ENCODE assay signal across 8 cellular contexts in genomic region chr17:36544049-36544319, GRCh38. TPM values are rescaled to one million over a fixed set of nuclear protein-coding genes. Genes with fewer than 3 reads are reported as not detected.
DNase-seq lines count a peak whose midpoint lies in the region; ATAC-seq, FAIRE-seq and TF ChIP-seq lines count a peak whose summit lies in the region.

No MANE protein-coding gene starts in this region.

- H3K4me1 Mint-ChIP-seq in activated CD4-positive, alpha-beta T cell treated with anti-CD3 and anti-CD28 coated beads for 36 hours: peaks cover 23% of the 10 kb centered on the region

- H3K4me3 ChIP-seq in HepG2 (replicated peaks in 1 of 3; ENCODE audit: insufficient read depth in 1 of 3, low read depth in 2 of 3, low read length in 3 of 3): peak overlapping the region; percentile 88 to 100 (median 93)
- H3K4me3 ChIP-seq in subcutaneous abdominal adipose tissue (ENCODE audit: low read depth in 1 of 5, low read length in 5 of 5): peak overlapping the region; percentile 72 to 97 (median 88)

- BruUV-seq in HepG2 (replicated peaks; lab: Mats Ljungman, UMichigan): no TSS peak

- H3K27ac Mint-ChIP-seq in activated CD4-positive, alpha-beta T cell treated with anti-CD3 and anti-CD28 coated beads for 36 hours: peak overlapping the region; percentile 97

- H3K9me3 ChIP-seq in HepG2 (ENCODE audit: low read length): no peaks in the 10 kb centered on the region
- H3K9me3 ChIP-seq in subcutaneous abdominal adipose tissue (ENCODE audit: control insufficient read depth in 5 of 5, low read length in 5 of 5): no peaks in the 10 kb centered on the region

- no peak for TF ChIP-seq RAD21 in HepG2 (CRISPR knock-in tag; IDR thresholded peaks at IDR 0.05)

- in situ Hi-C loops in HepG2 (cut with HindIII; ENCODE audit: extremely low pct_ligation_motif_present, low pct_unique_long_range_greater_than_20kb): no loop called here

- no peaks in the 10 kb centered on the region for H3K9me3 Mint-ChIP-seq in activated CD4-positive, alpha-beta T cell treated with anti-CD3 and anti-CD28 coated beads for 36 hours (ENCODE audit: low read depth)

- no peaks in the 10 kb centered on the region for H3K27me3 Mint-ChIP-seq in activated CD4-positive, alpha-beta T cell treated with anti-CD3 and anti-CD28 coated beads for 36 hours

- CTCF ChIA-PET in activated CD4-positive, alpha-beta T cell treated with anti-CD3 and anti-CD28 coated beads for 36 hours (lab: Charles Lee): interaction anchor here (0.9 to 3.0 kb wide), 3 partner anchors 8 to 58 kb away, joined by 5 to 15 read pairs (median 6); partner anchors contain the start of genes MRM1, MYO19 and PIGW
- CTCF ChIA-PET in HepG2 (lab: Yijun Ruan, JAX; ENCODE audit: low intra/inter-chr PET ratio, low total read pairs): no interaction called here

- H3K4me1 ChIP-seq in HepG2 (ENCODE audit: insufficient read depth, low read length) (peaks cover 33% of the 10 kb centered on the region), subcutaneous abdominal adipose tissue (ENCODE audit: control insufficient read depth in 5 of 5, insufficient read depth in 5 of 5, low read length in 5 of 5) (peaks cover 3 to 44% (median 39%) of the 10 kb centered on the region in 5 donors)

- H2AFZ ChIP-seq in HepG2 (ENCODE audit: low read length): no peak overlapping the region

- POLR2A ChIA-PET in activated CD4-positive, alpha-beta T cell treated with anti-CD3 and anti-CD28 coated beads for 36 hours (lab: Charles Lee): interaction anchor here (1.2 to 3.4 kb wide), 3 partner anchors 9 to 59 kb away, joined by 3 to 35 read pairs (median 5); partner anchors contain the start of genes MYO19 and PIGW
- POLR2A ChIA-PET in HepG2 (lab: Yijun Ruan, JAX): interaction anchor here (0.7 to 4.2 kb wide), 4 partner anchors 9 to 130 kb away, joined by 3 to 107 read pairs (median 48); partner anchors contain the start of genes DHRS11, MRM1, MYO19 and PIGW

- 3% methylated on average over 8 of the region's 11 CpGs for WGBS in HepG2 (ENCODE audit: low lambda C conversion rate)

- peaks cover 31% of the 10 kb centered on the region for H4K20me1 ChIP-seq in HepG2 (ENCODE audit: insufficient read depth, low read length)

- intact Hi-C loops in activated CD4-positive, alpha-beta T cell treated with anti-CD3 and anti-CD28 coated beads for 36 hours (cut with DNase I, micrococcal nuclease): loop anchor here (1.0 to 10.0 kb wide), 10 partner anchors 9 to 1169 kb away; partner anchors contain the start of genes DHRS11 (in 2 of the 2), AATF (in 1 of the 2), ACACA (in 1 of the 2) and AP2B1 (in 1 of the 2)
- intact Hi-C loops in HepG2 (cut with micrococcal nuclease; ENCODE audit: unreplicated experiment): loop anchor here (5.0 kb wide), 1 partner anchor 57 kb away; the partner anchor contains the start of gene ZNHIT3

- no peak for ATAC-seq in activated CD4-positive, alpha-beta T cell treated with anti-CD3 and anti-CD28 coated beads for 36 hours
- ATAC-seq in HG02970 (IDR thresholded peaks at IDR 0.05; ENCODE audit: low FRiP score, unreplicated experiment): peak; percentile 3
- ATAC-seq in HepG2: no peak

- TF ChIP-seq POLR2A in HepG2 (IDR thresholded peaks at IDR 0.05; ENCODE audit: insufficient read depth in 1 of 2, low read depth in 2 of 2, low read length in 2 of 2): no peak

- H3K79me2 ChIP-seq in HepG2 (ENCODE audit: insufficient read depth, low read length): peaks cover 43% of the 10 kb centered on the region

- H3K4me2 ChIP-seq in HepG2 (ENCODE audit: low read depth, low read length): peak overlapping the region; percentile 95

- H3K36me3 ChIP-seq in HepG2 (replicated peaks in 1 of 2; ENCODE audit: control insufficient read depth in 1 of 2, insufficient read depth in 2 of 2, low read length in 2 of 2) (no peaks in the 10 kb centered on the region; a peak in 1 of 5 replicates), subcutaneous abdominal adipose tissue (ENCODE audit: control insufficient read depth in 5 of 5, insufficient read depth in 5 of 5, low read length in 5 of 5) (peaks cover 0 to 10% (median 0%) of the 10 kb centered on the region in 5 donors)

- 0 out of 2 replicates have a peak, but pooled peaks have one; percentile 6 for TF ChIP-seq CTCF in HepG2 (CRISPR knock-in tag; IDR thresholded peaks at IDR 0.05)

- peaks cover 0 to 5% of the 10 kb centered on the region in 2 experiments; a peak in 1 of 5 replicates for H3K27me3 ChIP-seq in HepG2 (ENCODE audit: control insufficient read depth in 1 of 2, insufficient read depth in 2 of 2, low read length in 2 of 2)
- H3K27me3 ChIP-seq in subcutaneous abdominal adipose tissue (ENCODE audit: control insufficient read depth in 5 of 5, insufficient read depth in 4 of 5, low read length in 5 of 5): no peaks in the 10 kb centered on the region

- no peak for FAIRE-seq in HepG2 (lab: Jason Lieb, UNC)

- peaks cover 26% of the 10 kb centered on the region for H3K36me3 Mint-ChIP-seq in activated CD4-positive, alpha-beta T cell treated with anti-CD3 and anti-CD28 coated beads for 36 hours (ENCODE audit: low read depth)

- peak; percentile 51 for DNase-seq in activated CD4-positive, alpha-beta T cell treated with anti-CD3 and anti-CD28 coated beads for 36 hours
- no peak for DNase-seq in activated CD4-positive, alpha-beta T cell treated with anti-CD3 and anti-CD28 coated beads for 4 hours
- peak; percentile 60 for DNase-seq in RPMI7951 (ENCODE audit: low read depth)
- DNase-seq in cerebellum (ENCODE audit: low spot score): peak; percentile 38
- peak; percentile 14 for DNase-seq in HepG2 (ENCODE audit: low spot score)
- DNase-seq in NCI-H2196 treated with DMSO at 0.1 percent for 48 hours (lab: John Stamatoyannopoulos, UW; ENCODE audit: unreplicated experiment): no peak

- TF ChIP-seq EP300 in HepG2 (IDR thresholded peaks at IDR 0.05; ENCODE audit: low read depth in 2 of 2, low read length in 2 of 2): no peak
- no peak for TF ChIP-seq EP300 in HepG2 (CRISPR knock-in tag; IDR thresholded peaks at IDR 0.05; ENCODE audit: borderline replicate concordance)

- peak overlapping the region; percentile 100 for H3K9ac ChIP-seq in HepG2 (ENCODE audit: insufficient read depth, low read depth, low read length)
- H3K9ac ChIP-seq in subcutaneous abdominal adipose tissue (ENCODE audit: low read length in 5 of 5): peak overlapping the region; percentile 90 to 99 (median 97)

- peak overlapping the region; percentile 96 for H3K4me3 Mint-ChIP-seq in activated CD4-positive, alpha-beta T cell treated with anti-CD3 and anti-CD28 coated beads for 36 hours

- peak overlapping the region; percentile 100 for H3K27ac ChIP-seq in HepG2 (ENCODE audit: extremely low read length, insufficient read depth, low read length)
- peak overlapping the region; percentile 98 for H3K27ac ChIP-seq in subcutaneous abdominal adipose tissue (ENCODE audit: low read depth, low read length)

RNA-seq across cellular contexts. Expression of gene GGNBP2, which starts 0.7 kb away (rescaled TPM):
- total RNA-seq in activated CD4-positive, alpha-beta T cell treated with anti-CD3 and anti-CD28 coated beads for 36 hours: 10 to 100 TPM; 75.2 to 81.4 TPM
- total RNA-seq in RPMI7951 (2014; rRNA removed; shearing (Covaris generic)): 29.0 and 38.9 TPM in 2 replicates
- total RNA-seq in cerebellum (57.3 TPM), HepG2 (2016; rRNA removed; fragmentation: Illumina TruSeq; extraction: Trizol) (53.3 and 59.6 TPM in 2 replicates)
- 12.2 and 13.2 TPM in 2 replicates for total RNA-seq in HepG2 (2016; cell fraction: cytosol; rRNA removed; fragmentation: Illumina TruSeq; extraction: Trizol; ENCODE audit: low read depth)
- total RNA-seq in HepG2 (2016; cell fraction: insoluble cytoplasmic fraction; rRNA removed; fragmentation: Illumina TruSeq; extraction: Trizol): 54.5 and 55.8 TPM in 2 replicates
- 17.0 and 19.1 TPM in 2 replicates for total RNA-seq in HepG2 (2016; cell fraction: membrane; rRNA removed; fragmentation: Illumina TruSeq; extraction: Trizol)
- total RNA-seq in HepG2 (2016; cell fraction: nucleus; rRNA removed; fragmentation: Illumina TruSeq; extraction: Trizol): 64.6 and 73.8 TPM in 2 replicates
- polyA plus RNA-seq in HepG2 (2011; rRNA removed): 75.5 and 84.2 TPM in 2 replicates
- polyA plus RNA-seq in HepG2 (2011; cell fraction: cytosol; rRNA removed): 29.8 and 38.5 TPM in 2 replicates
- polyA plus RNA-seq in HepG2 (2011; cell fraction: nucleus; rRNA removed): 127 and 151 TPM in 2 replicates
- 41.9 and 49.1 TPM in 2 replicates for polyA plus RNA-seq in HepG2 (2012)
- 4.2 and 5.6 TPM in 2 replicates for polyA plus RNA-seq in HepG2 (2016; cell fraction: cytosol; fragmentation: Illumina TruSeq; extraction: Trizol; ENCODE audit: low read depth)
- polyA plus RNA-seq in HepG2 (2016; cell fraction: insoluble cytoplasmic fraction; fragmentation: Illumina TruSeq; extraction: Trizol; ENCODE audit: low read depth): 65.2 and 70.6 TPM in 2 replicates
- 9.6 and 11.3 TPM in 2 replicates for polyA plus RNA-seq in HepG2 (2016; cell fraction: membrane; fragmentation: Illumina TruSeq; extraction: Trizol; ENCODE audit: low read depth)
- polyA plus RNA-seq in HepG2 (2016; cell fraction: nucleus; fragmentation: Illumina TruSeq; extraction: Trizol; ENCODE audit: insufficient read depth, low read depth): 118 and 132 TPM in 2 replicates
- 67.2 and 86.8 TPM in 2 replicates for polyA minus RNA-seq in HepG2 (2011; rRNA and poly(A)+ RNA removed; ENCODE audit: low replicate concordance)
- polyA minus RNA-seq in HepG2 (2011; cell fraction: cytosol; rRNA and poly(A)+ RNA removed): 16.6 and 22.4 TPM in 2 replicates
- 108 and 109 TPM in 2 replicates for polyA minus RNA-seq in HepG2 (2011; cell fraction: nucleus; rRNA and poly(A)+ RNA removed)

RNA-seq across cellular contexts. Expression of gene PIGW, which starts 9.2 kb away (rescaled TPM):
- total RNA-seq in activated CD4-positive, alpha-beta T cell treated with anti-CD3 and anti-CD28 coated beads for 36 hours: 10 to 100 TPM; 11.8 to 13.4 TPM
- total RNA-seq in RPMI7951 (2014; rRNA removed; shearing (Covaris generic)): 8.4 and 8.5 TPM in 2 replicates
- total RNA-seq in cerebellum (5.6 TPM), HepG2 (2016; rRNA removed; fragmentation: Illumina TruSeq; extraction: Trizol) (24.0 and 26.5 TPM in 2 replicates)
- 4.4 and 5.1 TPM in 2 replicates for total RNA-seq in HepG2 (2016; cell fraction: cytosol; rRNA removed; fragmentation: Illumina TruSeq; extraction: Trizol; ENCODE audit: low read depth)
- 21.6 and 25.0 TPM in 2 replicates for total RNA-seq in HepG2 (2016; cell fraction: insoluble cytoplasmic fraction; rRNA removed; fragmentation: Illumina TruSeq; extraction: Trizol)
- total RNA-seq in HepG2 (2016; cell fraction: membrane; rRNA removed; fragmentation: Illumina TruSeq; extraction: Trizol): 19.0 and 23.1 TPM in 2 replicates
- total RNA-seq in HepG2 (2016; cell fraction: nucleus; rRNA removed; fragmentation: Illumina TruSeq; extraction: Trizol): 20.3 and 22.4 TPM in 2 replicates
- 6.6 and 9.0 TPM in 2 replicates for polyA plus RNA-seq in HepG2 (2011; rRNA removed)
- polyA plus RNA-seq in HepG2 (2011; cell fraction: cytosol; rRNA removed): 4.7 and 6.7 TPM in 2 replicates
- 3.9 and 4.8 TPM in 2 replicates for polyA plus RNA-seq in HepG2 (2011; cell fraction: nucleus; rRNA removed)
- 11.2 and 12.6 TPM in 2 replicates for polyA plus RNA-seq in HepG2 (2012)
- polyA plus RNA-seq in HepG2 (2016; cell fraction: cytosol; fragmentation: Illumina TruSeq; extraction: Trizol; ENCODE audit: low read depth): 5.5 and 6.5 TPM in 2 replicates
- 25.9 and 29.3 TPM in 2 replicates for polyA plus RNA-seq in HepG2 (2016; cell fraction: insoluble cytoplasmic fraction; fragmentation: Illumina TruSeq; extraction: Trizol; ENCODE audit: low read depth)
- polyA plus RNA-seq in HepG2 (2016; cell fraction: membrane; fragmentation: Illumina TruSeq; extraction: Trizol; ENCODE audit: low read depth): 20.3 and 21.1 TPM in 2 replicates
- 29.7 and 32.1 TPM in 2 replicates for polyA plus RNA-seq in HepG2 (2016; cell fraction: nucleus; fragmentation: Illumina TruSeq; extraction: Trizol; ENCODE audit: insufficient read depth, low read depth)
- polyA minus RNA-seq in HepG2 (2011; rRNA and poly(A)+ RNA removed; ENCODE audit: low replicate concordance): 2.8 and 4.8 TPM in 2 replicates
- polyA minus RNA-seq in HepG2 (2011; cell fraction: cytosol; rRNA and poly(A)+ RNA removed): 3.5 and 6.3 TPM in 2 replicates
- polyA minus RNA-seq in HepG2 (2011; cell fraction: nucleus; rRNA and poly(A)+ RNA removed): 6.3 and 7.2 TPM in 2 replicates

RNA-seq across cellular contexts. Expression of gene MYO19, which starts 9.3 kb away (rescaled TPM):
- 100 to 1,000 TPM; 110 to 127 TPM for total RNA-seq in activated CD4-positive, alpha-beta T cell treated with anti-CD3 and anti-CD28 coated beads for 36 hours
- 28.8 and 39.7 TPM in 2 replicates for total RNA-seq in RPMI7951 (2014; rRNA removed; shearing (Covaris generic))
- 50.4 TPM for total RNA-seq in cerebellum
- total RNA-seq in HepG2 (2016; rRNA removed; fragmentation: Illumina TruSeq; extraction: Trizol): 46.8 and 75.7 TPM in 2 replicates
- total RNA-seq in HepG2 (2016; cell fraction: cytosol; rRNA removed; fragmentation: Illumina TruSeq; extraction: Trizol; ENCODE audit: low read depth): 70.2 and 74.2 TPM in 2 replicates
- 42.5 and 72.3 TPM in 2 replicates for total RNA-seq in HepG2 (2016; cell fraction: insoluble cytoplasmic fraction; rRNA removed; fragmentation: Illumina TruSeq; extraction: Trizol)
- 73.2 and 82.2 TPM in 2 replicates for total RNA-seq in HepG2 (2016; cell fraction: membrane; rRNA removed; fragmentation: Illumina TruSeq; extraction: Trizol)
- 105 and 110 TPM in 2 replicates for total RNA-seq in HepG2 (2016; cell fraction: nucleus; rRNA removed; fragmentation: Illumina TruSeq; extraction: Trizol)
- 80.8 and 82.3 TPM in 2 replicates for polyA plus RNA-seq in HepG2 (2011; rRNA removed)
- polyA plus RNA-seq in HepG2 (2011; cell fraction: cytosol; rRNA removed): 31.7 and 43.3 TPM in 2 replicates
- polyA plus RNA-seq in HepG2 (2011; cell fraction: nucleus; rRNA removed): 435 and 511 TPM in 2 replicates
- polyA plus RNA-seq in HepG2 (2012): 38.9 and 47.5 TPM in 2 replicates
- polyA plus RNA-seq in HepG2 (2016; cell fraction: cytosol; fragmentation: Illumina TruSeq; extraction: Trizol; ENCODE audit: low read depth): 29.1 and 34.3 TPM in 2 replicates
- polyA plus RNA-seq in HepG2 (2016; cell fraction: insoluble cytoplasmic fraction; fragmentation: Illumina TruSeq; extraction: Trizol; ENCODE audit: low read depth): 38.5 and 44.1 TPM in 2 replicates
- polyA plus RNA-seq in HepG2 (2016; cell fraction: membrane; fragmentation: Illumina TruSeq; extraction: Trizol; ENCODE audit: low read depth): 43.7 and 46.4 TPM in 2 replicates
- polyA plus RNA-seq in HepG2 (2016; cell fraction: nucleus; fragmentation: Illumina TruSeq; extraction: Trizol; ENCODE audit: insufficient read depth, low read depth): 202 and 205 TPM in 2 replicates
- 151 and 353 TPM in 2 replicates for polyA minus RNA-seq in HepG2 (2011; rRNA and poly(A)+ RNA removed; ENCODE audit: low replicate concordance)
- 25.4 and 29.5 TPM in 2 replicates for polyA minus RNA-seq in HepG2 (2011; cell fraction: cytosol; rRNA and poly(A)+ RNA removed)
- polyA minus RNA-seq in HepG2 (2011; cell fraction: nucleus; rRNA and poly(A)+ RNA removed): 222 and 248 TPM in 2 replicates

RNA-seq across cellular contexts. Expression of gene DHRS11, which starts 47.7 kb away (rescaled TPM):
- total RNA-seq in activated CD4-positive, alpha-beta T cell treated with anti-CD3 and anti-CD28 coated beads for 36 hours: 10 to 100 TPM in 1 of 2 experiments, 1 to 10 TPM in 1; 9.2 to 10.2 TPM
- 11.2 and 12.4 TPM in 2 replicates for total RNA-seq in RPMI7951 (2014; rRNA removed; shearing (Covaris generic))
- total RNA-seq in cerebellum (11.4 TPM), HepG2 (2016; rRNA removed; fragmentation: Illumina TruSeq; extraction: Trizol) (19.6 and 28.4 TPM in 2 replicates)
- 17.2 and 17.4 TPM in 2 replicates for total RNA-seq in HepG2 (2016; cell fraction: cytosol; rRNA removed; fragmentation: Illumina TruSeq; extraction: Trizol; ENCODE audit: low read depth)
- 15.5 and 27.2 TPM in 2 replicates for total RNA-seq in HepG2 (2016; cell fraction: insoluble cytoplasmic fraction; rRNA removed; fragmentation: Illumina TruSeq; extraction: Trizol)
- total RNA-seq in HepG2 (2016; cell fraction: membrane; rRNA removed; fragmentation: Illumina TruSeq; extraction: Trizol): 21.2 and 25.8 TPM in 2 replicates
- 17.9 and 22.6 TPM in 2 replicates for total RNA-seq in HepG2 (2016; cell fraction: nucleus; rRNA removed; fragmentation: Illumina TruSeq; extraction: Trizol)
- polyA plus RNA-seq in HepG2 (2011; rRNA removed): 41.9 and 48.7 TPM in 2 replicates
- 39.7 and 43.4 TPM in 2 replicates for polyA plus RNA-seq in HepG2 (2011; cell fraction: cytosol; rRNA removed)
- polyA plus RNA-seq in HepG2 (2011; cell fraction: nucleus; rRNA removed): 55.0 and 64.7 TPM in 2 replicates
- polyA plus RNA-seq in HepG2 (2012): 24.2 and 34.9 TPM in 2 replicates
- 21.4 and 26.0 TPM in 2 replicates for polyA plus RNA-seq in HepG2 (2016; cell fraction: cytosol; fragmentation: Illumina TruSeq; extraction: Trizol; ENCODE audit: low read depth)
- polyA plus RNA-seq in HepG2 (2016; cell fraction: insoluble cytoplasmic fraction; fragmentation: Illumina TruSeq; extraction: Trizol; ENCODE audit: low read depth): 28.1 and 32.5 TPM in 2 replicates
- polyA plus RNA-seq in HepG2 (2016; cell fraction: membrane; fragmentation: Illumina TruSeq; extraction: Trizol; ENCODE audit: low read depth): 25.5 and 31.7 TPM in 2 replicates
- polyA plus RNA-seq in HepG2 (2016; cell fraction: nucleus; fragmentation: Illumina TruSeq; extraction: Trizol; ENCODE audit: insufficient read depth, low read depth): 61.7 and 67.8 TPM in 2 replicates
- 45.6 and 61.3 TPM in 2 replicates for polyA minus RNA-seq in HepG2 (2011; rRNA and poly(A)+ RNA removed; ENCODE audit: low replicate concordance)
- polyA minus RNA-seq in HepG2 (2011; cell fraction: cytosol; rRNA and poly(A)+ RNA removed): 19.2 and 21.1 TPM in 2 replicates
- polyA minus RNA-seq in HepG2 (2011; cell fraction: nucleus; rRNA and poly(A)+ RNA removed): 13.9 and 17.8 TPM in 2 replicates

RNA-seq across cellular contexts. Expression of gene MRM1, which starts 57.4 kb away (rescaled TPM):
- 10 to 100 TPM; 14.3 to 16.4 TPM for total RNA-seq in activated CD4-positive, alpha-beta T cell treated with anti-CD3 and anti-CD28 coated beads for 36 hours
- total RNA-seq in RPMI7951 (2014; rRNA removed; shearing (Covaris generic)): 4.3 and 5.0 TPM in 2 replicates
- total RNA-seq in cerebellum: 2.2 TPM
- total RNA-seq in HepG2 (2016; rRNA removed; fragmentation: Illumina TruSeq; extraction: Trizol): 10.7 and 11.3 TPM in 2 replicates
- 1.9 and 2.1 TPM in 2 replicates for total RNA-seq in HepG2 (2016; cell fraction: cytosol; rRNA removed; fragmentation: Illumina TruSeq; extraction: Trizol; ENCODE audit: low read depth)
- 10.1 and 11.0 TPM in 2 replicates for total RNA-seq in HepG2 (2016; cell fraction: insoluble cytoplasmic fraction; rRNA removed; fragmentation: Illumina TruSeq; extraction: Trizol)
- 2.9 and 3.5 TPM in 2 replicates for total RNA-seq in HepG2 (2016; cell fraction: membrane; rRNA removed; fragmentation: Illumina TruSeq; extraction: Trizol)
- 5.8 and 7.3 TPM in 2 replicates for total RNA-seq in HepG2 (2016; cell fraction: nucleus; rRNA removed; fragmentation: Illumina TruSeq; extraction: Trizol)
- polyA plus RNA-seq in HepG2 (2011; rRNA removed): 4.1 and 4.9 TPM in 2 replicates
- 5.1 and 5.2 TPM in 2 replicates for polyA plus RNA-seq in HepG2 (2011; cell fraction: cytosol; rRNA removed)
- 8.3 and 10.1 TPM in 2 replicates for polyA plus RNA-seq in HepG2 (2011; cell fraction: nucleus; rRNA removed)
- 4.0 and 4.5 TPM in 2 replicates for polyA plus RNA-seq in HepG2 (2012)
- polyA plus RNA-seq in HepG2 (2016; cell fraction: cytosol; fragmentation: Illumina TruSeq; extraction: Trizol; ENCODE audit: low read depth): 1.9 and 2.1 TPM in 2 replicates
- 10.5 and 11.3 TPM in 2 replicates for polyA plus RNA-seq in HepG2 (2016; cell fraction: insoluble cytoplasmic fraction; fragmentation: Illumina TruSeq; extraction: Trizol; ENCODE audit: low read depth)
- 2.6 and 3.6 TPM in 2 replicates for polyA plus RNA-seq in HepG2 (2016; cell fraction: membrane; fragmentation: Illumina TruSeq; extraction: Trizol; ENCODE audit: low read depth)
- 12.6 and 12.9 TPM in 2 replicates for polyA plus RNA-seq in HepG2 (2016; cell fraction: nucleus; fragmentation: Illumina TruSeq; extraction: Trizol; ENCODE audit: insufficient read depth, low read depth)
- polyA minus RNA-seq in HepG2 (2011; rRNA and poly(A)+ RNA removed; ENCODE audit: low replicate concordance): 5.9 and 6.1 TPM in 2 replicates
- 2.9 and 3.3 TPM in 2 replicates for polyA minus RNA-seq in HepG2 (2011; cell fraction: cytosol; rRNA and poly(A)+ RNA removed)
- polyA minus RNA-seq in HepG2 (2011; cell fraction: nucleus; rRNA and poly(A)+ RNA removed): 4.6 and 5.2 TPM in 2 replicates

Comparison
In these comparisons a context has a peak if more than half of its experiments do, and no peak if none do; other contexts are left out.
1. DNase-seq: peak in activated CD4-positive, alpha-beta T cell treated with anti-CD3 and anti-CD28 coated beads for 36 hours (single experiment), RPMI7951 (single experiment), cerebellum (single experiment) and HepG2 (single experiment); none in activated CD4-positive, alpha-beta T cell treated with anti-CD3 and anti-CD28 coated beads for 4 hours (0 of 2) and NCI-H2196 treated with DMSO at 0.1 percent for 48 hours (single experiment).